ENCODE assay signal across 1 cellular context in genomic region chr16:19749571-19750080, GRCh38.
TF ChIP-seq lines count a peak whose summit lies in the region.

No MANE protein-coding gene starts in this region.

TF ChIP-seq in GM23338, 12 proteins besides CTCF, POLR2A, EP300 and RAD21 (continued from another document):
- TF ChIP-seq JUNB (IDR thresholded peaks at IDR 0.05; ENCODE audit: unreplicated experiment) (no peak), EZH2 (IDR thresholded peaks at IDR 0.05; ENCODE audit: low read depth, unreplicated experiment) (no peak), ZNF331 (CRISPR knock-in tag; IDR thresholded peaks at IDR 0.05; ENCODE audit: low read depth) (no peak), EZH2phosphoT487 (IDR thresholded peaks at IDR 0.05; ENCODE audit: unreplicated experiment) (no peak), ETS1 (IDR thresholded peaks at IDR 0.05) (no peak), ZNF462 (CRISPR knock-in tag; IDR thresholded peaks at IDR 0.05) (no peak), CREB1 (CRISPR knock-in tag; IDR thresholded peaks at IDR 0.05; ENCODE audit: low read depth) (no peak), NANOG (IDR thresholded peaks at IDR 0.05; ENCODE audit: borderline replicate concordance) (no peak), ZNF114 (CRISPR knock-in tag; IDR thresholded peaks at IDR 0.05) (no peak), REST (IDR thresholded peaks at IDR 0.05; ENCODE audit: unreplicated experiment) (no peak), POLR2AphosphoS5 (IDR thresholded peaks at IDR 0.05; ENCODE audit: low read depth) (no peak)
